ENCODE assay signal across 8 cellular contexts in genomic region chr1:171251042-171251740, GRCh38. TPM values are rescaled to one million over a fixed set of nuclear protein-coding genes. Genes with fewer than 3 reads are reported as not detected.
A peak's percentile ranks its signal among the peaks of the same experiment; 100 is the strongest.
DNase-seq lines count a peak whose midpoint lies in the region; ATAC-seq and TF ChIP-seq lines count a peak whose summit lies in the region.

No MANE protein-coding gene starts in this region.

- H3K4me3 Mint-ChIP-seq in stimulated activated naive CD8-positive, alpha-beta T cell treated with anti-CD3 and anti-CD28 coated beads, Interleukin-15, Interleukin-2, amounts not matched to agents 100 ng/mL and 50 ng/mL, for 24 hours, result peak overlapping the region; percentile 82

- DNase-seq in RWPE1 (ENCODE audit: low spot score) (peak; percentile 25), cardiac fibroblast (ENCODE audit: low read depth in 2 of 2) (peak in 1 of 2 donors; percentile 23), lower leg skin (ENCODE audit: low spot score in 2 of 2) (no peak), NCI-H2029 (lab: John Stamatoyannopoulos, UW) (no peak)
- DNase-seq in NK-92 treated with Interleukin-12 subunit alpha and Interleukin-12 subunit beta, amount 100 ng/mL, for 24 hours (lab: John Stamatoyannopoulos, UW), result no peak

- WGBS in lower leg skin, 2 donors, result 7 to 9% methylated on average over 26 of the region's 26 CpGs

- H3K4me3 ChIP-seq in cardiac fibroblast (replicated peaks in 1 of 2; ENCODE audit: low read depth in 2 of 2, low read length in 2 of 2) (peak overlapping the region; percentile 55 to 59), lower leg skin (ENCODE audit: low read depth, poor library complexity, severe bottlenecking) (peak overlapping the region; percentile 18)

- ATAC-seq in GM18867 (IDR thresholded peaks at IDR 0.05; ENCODE audit: unreplicated experiment) (peak; percentile 46), HG03159 (IDR thresholded peaks at IDR 0.05; ENCODE audit: unreplicated experiment) (peak; percentile 51)

- no peak overlapping the region for H3K27ac Mint-ChIP-seq in stimulated activated naive CD8-positive, alpha-beta T cell treated with anti-CD3 and anti-CD28 coated beads, Interleukin-15, Interleukin-2, amounts not matched to agents 100 ng/mL and 50 ng/mL, for 24 hours

- TF ChIP-seq CTCF in RWPE1 (conservative IDR thresholded peaks at IDR 0.05; ENCODE audit: low read depth) (no peak), cardiac fibroblast (IDR thresholded peaks at IDR 0.05; ENCODE audit: low read depth, low read length) (no peak), lower leg skin (IDR thresholded peaks at IDR 0.05) (no peak)

- no peaks in the 10 kb centered on the region for H3K9me3 Mint-ChIP-seq in stimulated activated naive CD8-positive, alpha-beta T cell treated with anti-CD3 and anti-CD28 coated beads, Interleukin-15, Interleukin-2, amounts not matched to agents 100 ng/mL and 50 ng/mL, for 24 hours

- TF ChIP-seq POLR2A in lower leg skin (IDR thresholded peaks at IDR 0.05), result no peak

- H3K4me1 Mint-ChIP-seq in stimulated activated naive CD8-positive, alpha-beta T cell treated with anti-CD3 and anti-CD28 coated beads, Interleukin-15, Interleukin-2, amounts not matched to agents 100 ng/mL and 50 ng/mL, for 24 hours (ENCODE audit: low read depth), result peaks cover 4% of the 10 kb centered on the region

- intact Hi-C loops in lower leg skin (cut with DNase I; ENCODE audit: low total_unique reads), result no loop called here

- H3K27me3 Mint-ChIP-seq in stimulated activated naive CD8-positive, alpha-beta T cell treated with anti-CD3 and anti-CD28 coated beads, Interleukin-15, Interleukin-2, amounts not matched to agents 100 ng/mL and 50 ng/mL, for 24 hours, result peaks cover 47% of the 10 kb centered on the region

- CTCF ChIA-PET in RWPE1 (lab: Yijun Ruan, JAX), result interaction anchor here (0.6 to 1.6 kb wide), 5 partner anchors 17 to 255 kb away, joined by 3 to 4 read pairs (median 3); no protein-coding TSS in a partner anchor

- no peak overlapping the region for H3K27ac ChIP-seq in RWPE1

- POLR2A ChIA-PET in RWPE1 (lab: Yijun Ruan, JAX; ENCODE audit: low non-redundant PET), result no interaction called here

- H3K36me3 Mint-ChIP-seq in stimulated activated naive CD8-positive, alpha-beta T cell treated with anti-CD3 and anti-CD28 coated beads, Interleukin-15, Interleukin-2, amounts not matched to agents 100 ng/mL and 50 ng/mL, for 24 hours (ENCODE audit: low read depth), result no peaks in the 10 kb centered on the region

RNA-seq across cellular contexts. Expression of gene FMO1, which starts 2.9 kb away (rescaled TPM):
- 1 to 10 TPM in 3 of 4 donors, under 1 TPM in 1; 0.53 to 3.4 (median 2.2) TPM for total RNA-seq in lower leg skin
